8 cellular contexts compared by ENCODE assay signal in the genomic region with DNA sequence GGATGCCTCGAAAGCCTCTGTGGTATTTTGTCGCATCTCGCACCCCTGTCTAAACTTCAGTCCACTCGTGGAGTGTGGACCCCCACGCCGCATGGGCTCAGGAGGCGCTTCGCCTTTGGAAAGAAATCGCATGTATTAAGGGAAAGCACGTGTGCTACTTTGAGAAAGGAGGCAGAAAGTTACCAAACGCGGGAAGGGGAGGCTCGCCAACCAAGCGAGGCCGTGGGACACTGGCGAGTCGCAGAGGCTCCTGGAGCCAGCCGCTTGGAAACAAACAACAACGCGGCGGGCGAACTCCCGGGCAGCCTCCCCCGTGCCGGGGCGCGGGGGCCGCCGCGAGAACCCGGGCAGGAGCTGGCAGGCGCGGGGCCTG. TPM values are rescaled to one million over a fixed set of nuclear protein-coding genes. Genes with fewer than 3 reads are reported as not detected.
A peak's percentile ranks its signal among the peaks of the same experiment; 100 is the strongest.
DNase-seq lines count a peak whose midpoint lies in the region; ATAC-seq and TF ChIP-seq lines count a peak whose summit lies in the region.

No MANE protein-coding gene starts in this region.

- H2AFZ ChIP-seq in osteoblast (ENCODE audit: low read length), result peak overlapping the region; percentile 98

- TF ChIP-seq CTCF in fibroblast of pulmonary artery (IDR thresholded peaks at IDR 0.05; ENCODE audit: low read length, missing control alignments), result no peak
- no peak for TF ChIP-seq CTCF in osteoblast (IDR thresholded peaks at IDR 0.05; ENCODE audit: extremely low read depth, low read depth, low read length)

- peaks cover 32% of the 10 kb centered on the region for H4K20me1 ChIP-seq in osteoblast (ENCODE audit: insufficient read depth, low read length)

- no peak for DNase-seq in SJSA1 (ENCODE audit: low read depth in 1 of 2, low spot score in 2 of 2)
- DNase-seq in fibroblast of pulmonary artery (ENCODE audit: low read depth), result peak; percentile 67
- DNase-seq in osteoblast (ENCODE audit: insufficient read length, low spot score, missing footprints), result no peak
- no peak for DNase-seq in dermis blood vessel endothelial cell
- no peak for DNase-seq in SIG-M5 treated with dmso at 0.1 percent for 504 hours (lab: John Stamatoyannopoulos, UW; ENCODE audit: unreplicated experiment)
- DNase-seq in effector CD8-positive, alpha-beta T cell (lab: John Stamatoyannopoulos, UW), result no peak

- H3K9me3 ChIP-seq in SJSA1 (replicated peaks), result no peaks in the 10 kb centered on the region
- no peaks in the 10 kb centered on the region for H3K9me3 ChIP-seq in osteoblast (ENCODE audit: low read depth, low read length)

- peak overlapping the region; percentile 92 for H3K4me2 ChIP-seq in osteoblast (ENCODE audit: insufficient read depth, low read length)

- H3K4me1 ChIP-seq in SJSA1 (replicated peaks) (peaks cover 22% of the 10 kb centered on the region), osteoblast (ENCODE audit: insufficient read depth, low read length) (peaks cover 19% of the 10 kb centered on the region)

- H3K36me3 ChIP-seq in SJSA1 (peaks cover 5% of the 10 kb centered on the region), osteoblast (ENCODE audit: insufficient read depth, low read length) (no peaks in the 10 kb centered on the region)

- H3K27ac ChIP-seq in SJSA1 (peak overlapping the region; percentile 82), osteoblast (ENCODE audit: low read depth, low read length) (no peak overlapping the region)

- peak overlapping the region; percentile 98 for H3K4me3 ChIP-seq in SJSA1
- peak overlapping the region; percentile 46 for H3K4me3 ChIP-seq in fibroblast of pulmonary artery (replicated peaks; ENCODE audit: low read depth, low read length)
- peak overlapping the region; percentile 74 for H3K4me3 ChIP-seq in osteoblast (ENCODE audit: insufficient read depth, low read length)

- H3K27me3 ChIP-seq in SJSA1 (replicated peaks), result no peaks in the 10 kb centered on the region
- no peaks in the 10 kb centered on the region for H3K27me3 ChIP-seq in osteoblast (ENCODE audit: insufficient read depth, low read length)

- ATAC-seq in GM19395 (IDR thresholded peaks at IDR 0.05; ENCODE audit: unreplicated experiment), result peak; percentile 26
- no peak for ATAC-seq in HG02852 (IDR thresholded peaks at IDR 0.05; ENCODE audit: unreplicated experiment)

- peaks cover 37% of the 10 kb centered on the region for H3K79me2 ChIP-seq in osteoblast (ENCODE audit: insufficient read depth, low read length)

RNA-seq across cellular contexts. Expression of gene AGAP1, which starts 0.5 kb away (rescaled TPM):
- total RNA-seq in SJSA1 (2014; rRNA removed; shearing (Covaris generic)), result 15.4 and 23.4 TPM in 2 replicates
- 18.5 and 19.7 TPM in 2 replicates for total RNA-seq in osteoblast
- 9.0 and 10.2 TPM in 2 replicates for total RNA-seq in dermis blood vessel endothelial cell

Comparison
In these comparisons a context has a peak if more than half of its experiments do, and no peak if none do; other contexts are left out.
1. H3K4me3 ChIP-seq: peak in every context shown above with its lines; median percentile 98 in SJSA1; 74 in osteoblast; 46 in fibroblast of pulmonary artery.